In the genomic region with DNA sequence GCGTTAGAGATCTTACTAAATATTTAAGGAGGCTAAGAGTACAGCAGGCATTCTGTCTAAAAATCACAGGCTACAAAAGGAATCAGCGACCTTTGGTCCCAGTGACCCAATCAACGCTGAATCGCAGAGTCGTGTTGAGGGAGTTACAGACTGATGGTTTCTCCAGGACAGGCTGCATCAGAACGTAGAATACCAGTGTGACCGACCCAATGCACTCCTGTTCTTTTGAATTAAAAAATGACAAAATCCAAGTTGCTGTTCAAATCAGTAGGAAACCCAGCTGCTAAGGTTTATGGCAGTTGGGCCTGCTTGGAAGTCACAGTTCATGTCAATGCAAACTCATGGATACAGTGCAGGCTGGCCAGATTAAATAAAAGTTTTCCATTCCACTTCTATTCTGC, we compare ENCODE assay signal across 1 cellular context.
TF ChIP-seq lines count a peak whose summit lies in the region.

No MANE protein-coding gene starts in this region.

TF ChIP-seq in HepG2, 621 proteins besides CTCF, POLR2A, EP300 and RAD21 (continued from another document):
- TF ChIP-seq, protein P1, sequence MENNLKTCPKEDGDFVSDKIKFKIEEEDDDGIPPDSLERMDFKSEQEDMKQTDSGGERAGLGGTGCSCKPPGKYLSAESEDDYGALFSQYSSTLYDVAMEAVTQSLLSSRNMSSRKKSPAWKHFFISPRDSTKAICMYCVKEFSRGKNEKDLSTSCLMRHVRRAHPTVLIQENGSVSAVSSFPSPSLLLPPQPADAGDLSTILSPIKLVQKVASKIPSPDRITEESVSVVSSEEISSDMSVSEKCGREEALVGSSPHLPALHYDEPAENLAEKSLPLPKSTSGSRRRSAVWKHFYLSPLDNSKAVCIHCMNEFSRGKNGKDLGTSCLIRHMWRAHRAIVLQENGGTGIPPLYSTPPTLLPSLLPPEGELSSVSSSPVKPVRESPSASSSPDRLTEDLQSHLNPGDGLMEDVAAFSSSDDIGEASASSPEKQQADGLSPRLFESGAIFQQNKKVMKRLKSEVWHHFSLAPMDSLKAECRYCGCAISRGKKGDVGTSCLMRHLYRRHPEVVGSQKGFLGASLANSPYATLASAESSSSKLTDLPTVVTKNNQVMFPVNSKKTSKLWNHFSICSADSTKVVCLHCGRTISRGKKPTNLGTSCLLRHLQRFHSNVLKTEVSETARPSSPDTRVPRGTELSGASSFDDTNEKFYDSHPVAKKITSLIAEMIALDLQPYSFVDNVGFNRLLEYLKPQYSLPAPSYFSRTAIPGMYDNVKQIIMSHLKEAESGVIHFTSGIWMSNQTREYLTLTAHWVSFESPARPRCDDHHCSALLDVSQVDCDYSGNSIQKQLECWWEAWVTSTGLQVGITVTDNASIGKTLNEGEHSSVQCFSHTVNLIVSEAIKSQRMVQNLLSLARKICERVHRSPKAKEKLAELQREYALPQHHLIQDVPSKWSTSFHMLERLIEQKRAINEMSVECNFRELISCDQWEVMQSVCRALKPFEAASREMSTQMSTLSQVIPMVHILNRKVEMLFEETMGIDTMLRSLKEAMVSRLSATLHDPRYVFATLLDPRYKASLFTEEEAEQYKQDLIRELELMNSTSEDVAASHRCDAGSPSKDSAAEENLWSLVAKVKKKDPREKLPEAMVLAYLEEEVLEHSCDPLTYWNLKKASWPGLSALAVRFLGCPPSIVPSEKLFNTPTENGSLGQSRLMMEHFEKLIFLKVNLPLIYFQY (CRISPR knock-in tag; IDR thresholded peaks at IDR 0.05; ENCODE audit: borderline replicate concordance) = peak; percentile 71
- TF ChIP-seq SRSF9 (IDR thresholded peaks at IDR 0.05; ENCODE audit: borderline replicate concordance, insufficient read depth, low read depth, low read length, poor library complexity, severe bottlenecking) = no peak
- peak; percentile 35; the same call in 1 of the 2 replicates for TF ChIP-seq FOXK1 (CRISPR knock-in tag; IDR thresholded peaks at IDR 0.05; ENCODE audit: borderline replicate concordance, low read depth)
- no peak for TF ChIP-seq ZNF792 (CRISPR knock-in tag; IDR thresholded peaks at IDR 0.05)
- 0 out of 2 replicates have a peak, but pooled peaks have one; percentile 58 for TF ChIP-seq ZNF17 (CRISPR knock-in tag; IDR thresholded peaks at IDR 0.05)
- TF ChIP-seq, protein P2, sequence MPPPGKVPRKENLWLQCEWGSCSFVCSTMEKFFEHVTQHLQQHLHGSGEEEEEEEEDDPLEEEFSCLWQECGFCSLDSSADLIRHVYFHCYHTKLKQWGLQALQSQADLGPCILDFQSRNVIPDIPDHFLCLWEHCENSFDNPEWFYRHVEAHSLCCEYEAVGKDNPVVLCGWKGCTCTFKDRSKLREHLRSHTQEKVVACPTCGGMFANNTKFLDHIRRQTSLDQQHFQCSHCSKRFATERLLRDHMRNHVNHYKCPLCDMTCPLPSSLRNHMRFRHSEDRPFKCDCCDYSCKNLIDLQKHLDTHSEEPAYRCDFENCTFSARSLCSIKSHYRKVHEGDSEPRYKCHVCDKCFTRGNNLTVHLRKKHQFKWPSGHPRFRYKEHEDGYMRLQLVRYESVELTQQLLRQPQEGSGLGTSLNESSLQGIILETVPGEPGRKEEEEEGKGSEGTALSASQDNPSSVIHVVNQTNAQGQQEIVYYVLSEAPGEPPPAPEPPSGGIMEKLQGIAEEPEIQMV (CRISPR knock-in tag; IDR thresholded peaks at IDR 0.05; ENCODE audit: low read depth) = 0 out of 2 replicates have a peak, but pooled peaks have one; percentile 56
- no peak for TF ChIP-seq SMAD1 (CRISPR knock-in tag; IDR thresholded peaks at IDR 0.05; ENCODE audit: borderline replicate concordance, low read depth)
- TF ChIP-seq ZNF296 (CRISPR knock-in tag; conservative IDR thresholded peaks at IDR 0.05) = no peak
- TF ChIP-seq, protein P3, sequence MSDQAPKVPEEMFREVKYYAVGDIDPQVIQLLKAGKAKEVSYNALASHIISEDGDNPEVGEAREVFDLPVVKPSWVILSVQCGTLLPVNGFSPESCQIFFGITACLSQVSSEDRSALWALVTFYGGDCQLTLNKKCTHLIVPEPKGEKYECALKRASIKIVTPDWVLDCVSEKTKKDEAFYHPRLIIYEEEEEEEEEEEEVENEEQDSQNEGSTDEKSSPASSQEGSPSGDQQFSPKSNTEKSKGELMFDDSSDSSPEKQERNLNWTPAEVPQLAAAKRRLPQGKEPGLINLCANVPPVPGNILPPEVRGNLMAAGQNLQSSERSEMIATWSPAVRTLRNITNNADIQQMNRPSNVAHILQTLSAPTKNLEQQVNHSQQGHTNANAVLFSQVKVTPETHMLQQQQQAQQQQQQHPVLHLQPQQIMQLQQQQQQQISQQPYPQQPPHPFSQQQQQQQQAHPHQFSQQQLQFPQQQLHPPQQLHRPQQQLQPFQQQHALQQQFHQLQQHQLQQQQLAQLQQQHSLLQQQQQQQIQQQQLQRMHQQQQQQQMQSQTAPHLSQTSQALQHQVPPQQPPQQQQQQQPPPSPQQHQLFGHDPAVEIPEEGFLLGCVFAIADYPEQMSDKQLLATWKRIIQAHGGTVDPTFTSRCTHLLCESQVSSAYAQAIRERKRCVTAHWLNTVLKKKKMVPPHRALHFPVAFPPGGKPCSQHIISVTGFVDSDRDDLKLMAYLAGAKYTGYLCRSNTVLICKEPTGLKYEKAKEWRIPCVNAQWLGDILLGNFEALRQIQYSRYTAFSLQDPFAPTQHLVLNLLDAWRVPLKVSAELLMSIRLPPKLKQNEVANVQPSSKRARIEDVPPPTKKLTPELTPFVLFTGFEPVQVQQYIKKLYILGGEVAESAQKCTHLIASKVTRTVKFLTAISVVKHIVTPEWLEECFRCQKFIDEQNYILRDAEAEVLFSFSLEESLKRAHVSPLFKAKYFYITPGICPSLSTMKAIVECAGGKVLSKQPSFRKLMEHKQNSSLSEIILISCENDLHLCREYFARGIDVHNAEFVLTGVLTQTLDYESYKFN (CRISPR knock-in tag; conservative IDR thresholded peaks at IDR 0.05) = peak; percentile 48; the same call in 1 of the 2 replicates
- peak; percentile 82 for TF ChIP-seq GATAD2A (CRISPR knock-in tag; IDR thresholded peaks at IDR 0.05)
- TF ChIP-seq RXRB (CRISPR knock-in tag; IDR thresholded peaks at IDR 0.05; ENCODE audit: borderline replicate concordance) = 0 out of 2 replicates have a peak, but pooled peaks have one; percentile 45
- TF ChIP-seq, protein P4, sequence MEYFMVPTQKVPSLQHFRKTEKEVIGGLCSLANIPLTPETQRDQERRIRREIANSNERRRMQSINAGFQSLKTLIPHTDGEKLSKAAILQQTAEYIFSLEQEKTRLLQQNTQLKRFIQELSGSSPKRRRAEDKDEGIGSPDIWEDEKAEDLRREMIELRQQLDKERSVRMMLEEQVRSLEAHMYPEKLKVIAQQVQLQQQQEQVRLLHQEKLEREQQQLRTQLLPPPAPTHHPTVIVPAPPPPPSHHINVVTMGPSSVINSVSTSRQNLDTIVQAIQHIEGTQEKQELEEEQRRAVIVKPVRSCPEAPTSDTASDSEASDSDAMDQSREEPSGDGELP (IDR thresholded peaks at IDR 0.05; ENCODE audit: borderline replicate concordance, low read depth) = no peak
- TF ChIP-seq KLF9 (CRISPR knock-in tag; IDR thresholded peaks at IDR 0.05; ENCODE audit: low read depth) = no peak
- no peak for TF ChIP-seq PTBP1 (IDR thresholded peaks at IDR 0.05; ENCODE audit: low read depth, low read length, poor library complexity, severe bottlenecking)
- 0 out of 2 replicates have a peak, but pooled peaks have one; percentile 36 for TF ChIP-seq ZNF775 (CRISPR knock-in tag; IDR thresholded peaks at IDR 0.05; ENCODE audit: borderline replicate concordance)
- peak; percentile 83; the same call in 1 of the 2 replicates for TF ChIP-seq HNF4G (IDR thresholded peaks at IDR 0.05; ENCODE audit: borderline replicate concordance, low read depth, low read length)
- TF ChIP-seq HNF4G (CRISPR knock-in tag; IDR thresholded peaks at IDR 0.05; ENCODE audit: borderline replicate concordance, low read depth) = no peak
- 0 out of 2 replicates have a peak, but pooled peaks have one; percentile 68 for TF ChIP-seq NFKBIZ (CRISPR knock-in tag; IDR thresholded peaks at IDR 0.05)
- peak; percentile 38; the same call in 1 of the 2 replicates for TF ChIP-seq BCL6 (CRISPR knock-in tag; IDR thresholded peaks at IDR 0.05)
- TF ChIP-seq TRIM24 (CRISPR knock-in tag; IDR thresholded peaks at IDR 0.05) = no peak
- peak; percentile 53; the same call in 1 of the 2 replicates for TF ChIP-seq ZNF12 (CRISPR knock-in tag; IDR thresholded peaks at IDR 0.05)
- TF ChIP-seq ZC3H4 (CRISPR knock-in tag; IDR thresholded peaks at IDR 0.05; ENCODE audit: borderline replicate concordance) = no peak
- TF ChIP-seq ZNF317 (CRISPR knock-in tag; IDR thresholded peaks at IDR 0.05) = no peak
- no peak for TF ChIP-seq ZNF337 (CRISPR knock-in tag; IDR thresholded peaks at IDR 0.05; ENCODE audit: borderline replicate concordance, low read depth)
- peak; percentile 16; the same call in 1 of the 2 replicates for TF ChIP-seq NR2F6 (IDR thresholded peaks at IDR 0.05)
- no peak for TF ChIP-seq NR2F6 (CRISPR knock-in tag; IDR thresholded peaks at IDR 0.05)
- 0 out of 2 replicates have a peak, but pooled peaks have one; percentile 11 for TF ChIP-seq DPF2 (CRISPR knock-in tag; IDR thresholded peaks at IDR 0.05; ENCODE audit: borderline replicate concordance, low read depth)
- no peak for TF ChIP-seq ZNF264 (CRISPR knock-in tag; IDR thresholded peaks at IDR 0.05)
- TF ChIP-seq, protein P5, sequence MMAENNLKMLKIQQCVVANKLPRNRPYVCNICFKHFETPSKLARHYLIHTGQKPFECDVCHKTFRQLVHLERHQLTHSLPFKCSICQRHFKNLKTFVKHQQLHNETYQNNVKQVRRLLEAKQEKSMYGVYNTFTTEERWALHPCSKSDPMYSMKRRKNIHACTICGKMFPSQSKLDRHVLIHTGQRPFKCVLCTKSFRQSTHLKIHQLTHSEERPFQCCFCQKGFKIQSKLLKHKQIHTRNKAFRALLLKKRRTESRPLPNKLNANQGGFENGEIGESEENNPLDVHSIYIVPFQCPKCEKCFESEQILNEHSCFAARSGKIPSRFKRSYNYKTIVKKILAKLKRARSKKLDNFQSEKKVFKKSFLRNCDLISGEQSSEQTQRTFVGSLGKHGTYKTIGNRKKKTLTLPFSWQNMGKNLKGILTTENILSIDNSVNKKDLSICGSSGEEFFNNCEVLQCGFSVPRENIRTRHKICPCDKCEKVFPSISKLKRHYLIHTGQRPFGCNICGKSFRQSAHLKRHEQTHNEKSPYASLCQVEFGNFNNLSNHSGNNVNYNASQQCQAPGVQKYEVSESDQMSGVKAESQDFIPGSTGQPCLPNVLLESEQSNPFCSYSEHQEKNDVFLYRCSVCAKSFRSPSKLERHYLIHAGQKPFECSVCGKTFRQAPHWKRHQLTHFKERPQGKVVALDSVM (CRISPR knock-in tag; IDR thresholded peaks at IDR 0.05) = 0 out of 2 replicates have a peak, but pooled peaks have one; percentile 20
